Comparison of ENCODE assay signal across 1 cellular context in the genomic region with DNA sequence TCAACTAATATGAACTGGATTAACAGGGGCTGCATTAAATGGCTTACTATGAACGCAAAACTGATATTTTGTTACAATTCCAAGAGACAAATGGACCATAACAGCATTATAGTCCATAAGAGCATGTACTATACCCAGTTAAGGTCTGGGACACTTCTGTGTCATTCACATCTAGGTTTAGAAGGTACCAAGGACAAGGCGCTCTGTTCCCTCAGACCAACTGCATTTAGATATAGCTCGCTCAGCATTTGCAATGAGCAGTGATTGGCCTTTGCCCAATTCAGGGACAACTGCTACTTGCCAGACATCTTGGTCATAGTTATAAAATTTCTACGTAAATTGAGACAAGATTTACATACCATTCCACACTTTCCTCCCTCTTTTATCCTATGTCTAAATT.
TF ChIP-seq lines count a peak whose summit lies in the region.

No MANE protein-coding gene starts in this region.

TF ChIP-seq in WTC11, 78 proteins besides CTCF, POLR2A, EP300 and RAD21 (continued from another document):
- TF ChIP-seq, protein P1, sequence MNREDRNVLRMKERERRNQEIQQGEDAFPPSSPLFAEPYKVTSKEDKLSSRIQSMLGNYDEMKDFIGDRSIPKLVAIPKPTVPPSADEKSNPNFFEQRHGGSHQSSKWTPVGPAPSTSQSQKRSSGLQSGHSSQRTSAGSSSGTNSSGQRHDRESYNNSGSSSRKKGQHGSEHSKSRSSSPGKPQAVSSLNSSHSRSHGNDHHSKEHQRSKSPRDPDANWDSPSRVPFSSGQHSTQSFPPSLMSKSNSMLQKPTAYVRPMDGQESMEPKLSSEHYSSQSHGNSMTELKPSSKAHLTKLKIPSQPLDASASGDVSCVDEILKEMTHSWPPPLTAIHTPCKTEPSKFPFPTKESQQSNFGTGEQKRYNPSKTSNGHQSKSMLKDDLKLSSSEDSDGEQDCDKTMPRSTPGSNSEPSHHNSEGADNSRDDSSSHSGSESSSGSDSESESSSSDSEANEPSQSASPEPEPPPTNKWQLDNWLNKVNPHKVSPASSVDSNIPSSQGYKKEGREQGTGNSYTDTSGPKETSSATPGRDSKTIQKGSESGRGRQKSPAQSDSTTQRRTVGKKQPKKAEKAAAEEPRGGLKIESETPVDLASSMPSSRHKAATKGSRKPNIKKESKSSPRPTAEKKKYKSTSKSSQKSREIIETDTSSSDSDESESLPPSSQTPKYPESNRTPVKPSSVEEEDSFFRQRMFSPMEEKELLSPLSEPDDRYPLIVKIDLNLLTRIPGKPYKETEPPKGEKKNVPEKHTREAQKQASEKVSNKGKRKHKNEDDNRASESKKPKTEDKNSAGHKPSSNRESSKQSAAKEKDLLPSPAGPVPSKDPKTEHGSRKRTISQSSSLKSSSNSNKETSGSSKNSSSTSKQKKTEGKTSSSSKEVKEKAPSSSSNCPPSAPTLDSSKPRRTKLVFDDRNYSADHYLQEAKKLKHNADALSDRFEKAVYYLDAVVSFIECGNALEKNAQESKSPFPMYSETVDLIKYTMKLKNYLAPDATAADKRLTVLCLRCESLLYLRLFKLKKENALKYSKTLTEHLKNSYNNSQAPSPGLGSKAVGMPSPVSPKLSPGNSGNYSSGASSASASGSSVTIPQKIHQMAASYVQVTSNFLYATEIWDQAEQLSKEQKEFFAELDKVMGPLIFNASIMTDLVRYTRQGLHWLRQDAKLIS (CRISPR knock-in tag; IDR thresholded peaks at IDR 0.05; ENCODE audit: borderline replicate concordance): no peak
TF ChIP-seq in WTC11: peak in this region for 0.
